ENCODE assay signal across 11 cellular contexts in genomic region chr14:69672372-69672771, GRCh38.
DNase-seq lines count a peak whose midpoint lies in the region; ATAC-seq and TF ChIP-seq lines count a peak whose summit lies in the region.
"Had no signal": no experiment of that assay in that cellular context is flagged by ENCODE, and none has a peak within 500 bp of the region (broad histone marks: within the 10 kb centered on the region; RNA-seq: fewer than 3 reads in every experiment).

No MANE protein-coding gene starts in this region.

- H3K4me3 ChIP-seq in stomach (no peak overlapping the region), uterus (no peak overlapping the region)

- TF ChIP-seq POLR2A in stomach (IDR thresholded peaks at IDR 0.05) (no peak), uterus (IDR thresholded peaks at IDR 0.05) (no peak)

- peaks cover 24% of the 10 kb centered on the region for H3K36me3 Mint-ChIP-seq in activated naive CD4-positive, alpha-beta T cell treated with anti-CD3 and anti-CD28 coated beads, Interleukin-2, amount 50 U/mL, for 24 hours
- H3K36me3 Mint-ChIP-seq in dendritic cell treated with granulocyte-macrophage colony-stimulating factor and Interleukin-4, amounts not matched to agents 40 ng/mL and 50 ng/mL, for 4 days (ENCODE audit: low read depth): peaks cover 61% of the 10 kb centered on the region

- H3K9me3 ChIP-seq in stomach (no peaks in the 10 kb centered on the region), uterus (no peaks in the 10 kb centered on the region)

- H3K36me3 ChIP-seq in stomach (peaks cover 0 to 3% (median 0%) of the 10 kb centered on the region in 4 donors), uterus (no peaks in the 10 kb centered on the region)

- WGBS in stomach, 5 donors: 29 to 76% (median 54%) methylated on average over 1 of the region's 1 CpG

- no peaks in the 10 kb centered on the region for H3K27me3 Mint-ChIP-seq in activated naive CD4-positive, alpha-beta T cell treated with anti-CD3 and anti-CD28 coated beads, Interleukin-2, amount 50 U/mL, for 24 hours
- no peaks in the 10 kb centered on the region for H3K27me3 Mint-ChIP-seq in dendritic cell treated with granulocyte-macrophage colony-stimulating factor and Interleukin-4, amounts not matched to agents 40 ng/mL and 50 ng/mL, for 4 days

- H3K4me1 Mint-ChIP-seq in activated naive CD4-positive, alpha-beta T cell treated with anti-CD3 and anti-CD28 coated beads, Interleukin-2, amount 50 U/mL, for 24 hours: peaks cover 97% of the 10 kb centered on the region
- peaks cover 96% of the 10 kb centered on the region for H3K4me1 Mint-ChIP-seq in dendritic cell treated with granulocyte-macrophage colony-stimulating factor and Interleukin-4, amounts not matched to agents 40 ng/mL and 50 ng/mL, for 4 days (ENCODE audit: low read depth)

- intact Hi-C loops in dendritic cell treated with granulocyte-macrophage colony-stimulating factor and Interleukin-4, amounts not matched to agents 40 ng/mL and 50 ng/mL, for 4 days (cut with micrococcal nuclease): no loop called here
- intact Hi-C loops in stomach (cut with DNase I; ENCODE audit: low total_unique reads) (no loop called here), uterus (cut with DNase I; ENCODE audit: low total_unique reads) (no loop called here)

- DNase-seq in activated naive CD4-positive, alpha-beta T cell treated with anti-CD3 and anti-CD28 coated beads, Interleukin-2, amount 50 U/mL, for 16 hours: no peak
- DNase-seq in NCI-H524 (lab: John Stamatoyannopoulos, UW) (peak; percentile 83 to 90), stomach (no peak), uterus (no peak)
- no peak for DNase-seq in stimulated activated CD4-positive, alpha-beta T cell treated with anti-CD3 and anti-CD28 coated beads, Interleukin-4, amount 100 ng/mL, for 4 hours
- DNase-seq: endodermal cell, NCI-H187 treated with DMSO at 0.1 percent for 48 hours, SHP77 treated with DMSO at 0.1 percent for 48 hours had no signal

- H3K9me3 Mint-ChIP-seq in activated naive CD4-positive, alpha-beta T cell treated with anti-CD3 and anti-CD28 coated beads, Interleukin-2, amount 50 U/mL, for 24 hours: no peaks in the 10 kb centered on the region
- H3K9me3 Mint-ChIP-seq in dendritic cell treated with granulocyte-macrophage colony-stimulating factor and Interleukin-4, amounts not matched to agents 40 ng/mL and 50 ng/mL, for 4 days: no peaks in the 10 kb centered on the region
- H3K9me3 Mint-ChIP-seq: endodermal cell had no signal

- H3K4me3 Mint-ChIP-seq in activated naive CD4-positive, alpha-beta T cell treated with anti-CD3 and anti-CD28 coated beads, Interleukin-2, amount 50 U/mL, for 24 hours: peak overlapping the region; percentile 47
- H3K4me3 Mint-ChIP-seq in dendritic cell treated with granulocyte-macrophage colony-stimulating factor and Interleukin-4, amounts not matched to agents 40 ng/mL and 50 ng/mL, for 4 days: no peak overlapping the region
- H3K4me3 Mint-ChIP-seq: endodermal cell had no signal

- TF ChIP-seq CTCF in stomach (IDR thresholded peaks at IDR 0.05): no peak
- TF ChIP-seq CTCF in uterus (IDR thresholded peaks at IDR 0.05): no peak

- no peak for TF ChIP-seq EP300 in stomach (IDR thresholded peaks at IDR 0.05)

- peaks cover 42 to 84% (median 63%) of the 10 kb centered on the region in 4 donors for H3K4me1 ChIP-seq in stomach
- peaks cover 5% of the 10 kb centered on the region in 2 donors for H3K4me1 ChIP-seq in uterus

- no peak for ATAC-seq in activated CD4-positive, CD25-positive, alpha-beta regulatory T cell treated with anti-CD3 and anti-CD28 coated beads, Interleukin-2, amount 50 U/mL, for 24 hours

- no peaks in the 10 kb centered on the region for H3K27me3 ChIP-seq in stomach
- H3K27me3 ChIP-seq in uterus: no peaks in the 10 kb centered on the region

- H3K27ac Mint-ChIP-seq in activated naive CD4-positive, alpha-beta T cell treated with anti-CD3 and anti-CD28 coated beads, Interleukin-2, amount 50 U/mL, for 24 hours: peak overlapping the region; percentile 99
- peak overlapping the region; percentile 21 for H3K27ac Mint-ChIP-seq in dendritic cell treated with granulocyte-macrophage colony-stimulating factor and Interleukin-4, amounts not matched to agents 40 ng/mL and 50 ng/mL, for 4 days
- H3K27ac Mint-ChIP-seq: endodermal cell had no signal

- H3K27ac ChIP-seq in stomach (peak overlapping the region in 3 of 5 donors; percentile 7 to 79 (median 41)), uterus (peak overlapping the region in 1 of 2 donors; percentile 61)

Comparison
In these comparisons a context has a peak if more than half of its experiments do, and no peak if none do; other contexts are left out.
1. DNase-seq: peak in NCI-H524 (2 of 2); none in activated naive CD4-positive, alpha-beta T cell treated with anti-CD3 and anti-CD28 coated beads, Interleukin-2, amount 50 U/mL, for 16 hours (single experiment), stomach (single experiment), uterus (0 of 2) and stimulated activated CD4-positive, alpha-beta T cell treated with anti-CD3 and anti-CD28 coated beads, Interleukin-4, amount 100 ng/mL, for 4 hours (0 of 2).